ENCODE assay signal across 14 cellular contexts in genomic region chr10:71611131-71611530, GRCh38.
"Had no signal": no experiment of that assay in that cellular context is flagged by ENCODE, and none has a peak within 500 bp of the region (broad histone marks: within the 10 kb centered on the region; RNA-seq: fewer than 3 reads in every experiment).

No MANE protein-coding gene starts in this region.

- H3K4me1 Mint-ChIP-seq: T-cell had no signal

- H3K27me3 ChIP-seq: ascending aorta, hepatocyte had no signal

- ATAC-seq: activated T-cell treated with anti-CD3 and anti-CD28 coated beads, Interleukin-2, amount 50 U/mL, for 4 hours; naive thymus-derived CD4-positive, alpha-beta T cell; T-cell had no signal

- DNase-seq: activated CD4-positive, alpha-beta memory T cell treated with anti-CD3 and anti-CD28 coated beads for 36 hours; activated gamma-delta T cell; activated T-cell treated with anti-CD3 and anti-CD28 coated beads, Interleukin-2, amount 50 U/mL, for 4 hours; effector CD4-positive, alpha-beta T cell; naive thymus-derived CD4-positive, alpha-beta T cell; stimulated activated CD4-positive, alpha-beta T cell treated with anti-CD3 and anti-CD28 coated beads, Interleukin-4, amount 100 ng/mL, for 1 hour; T-cell; T1000 had no signal

- H3K4me3 Mint-ChIP-seq: activated CD4-positive, alpha-beta memory T cell treated with anti-CD3 and anti-CD28 coated beads for 36 hours; activated naive CD8-positive, alpha-beta T cell; activated T-cell treated with anti-CD3 and anti-CD28 coated beads, Interleukin-2, amount 50 U/mL, for 4 hours; naive thymus-derived CD4-positive, alpha-beta T cell; stimulated activated naive CD8-positive, alpha-beta T cell treated with anti-CD3 and anti-CD28 coated beads, Interleukin-15, Interleukin-2, amounts not matched to agents 100 ng/mL and 50 ng/mL, for 24 hours; T-cell had no signal

- H3K9me3 ChIP-seq: ascending aorta, thoracic aorta had no signal

- H3K36me3 Mint-ChIP-seq: activated CD4-positive, alpha-beta memory T cell treated with anti-CD3 and anti-CD28 coated beads for 36 hours; activated naive CD8-positive, alpha-beta T cell; naive thymus-derived CD4-positive, alpha-beta T cell; T-cell had no signal

- H3K27ac ChIP-seq: ascending aorta, hepatocyte, thoracic aorta, VCaP had no signal

- H3K27ac Mint-ChIP-seq: activated CD4-positive, alpha-beta memory T cell treated with anti-CD3 and anti-CD28 coated beads for 36 hours; activated naive CD8-positive, alpha-beta T cell; naive thymus-derived CD4-positive, alpha-beta T cell; stimulated activated naive CD8-positive, alpha-beta T cell treated with anti-CD3 and anti-CD28 coated beads, Interleukin-15, Interleukin-2, amounts not matched to agents 100 ng/mL and 50 ng/mL, for 24 hours; T-cell had no signal

- H3K9me3 Mint-ChIP-seq: activated CD4-positive, alpha-beta memory T cell treated with anti-CD3 and anti-CD28 coated beads for 36 hours; activated T-cell treated with anti-CD3 and anti-CD28 coated beads, Interleukin-2, amount 50 U/mL, for 4 hours; stimulated activated naive CD8-positive, alpha-beta T cell treated with anti-CD3 and anti-CD28 coated beads, Interleukin-15, Interleukin-2, amounts not matched to agents 100 ng/mL and 50 ng/mL, for 24 hours; T-cell had no signal

- H3K4me3 ChIP-seq: ascending aorta, hepatocyte, thoracic aorta had no signal

- H3K36me3 ChIP-seq: ascending aorta, thoracic aorta had no signal

- H3K27me3 Mint-ChIP-seq: activated naive CD8-positive, alpha-beta T cell; stimulated activated naive CD8-positive, alpha-beta T cell treated with anti-CD3 and anti-CD28 coated beads, Interleukin-15, Interleukin-2, amounts not matched to agents 100 ng/mL and 50 ng/mL, for 24 hours had no signal
